Comparison of ENCODE assay signal across 8 cellular contexts in genomic region chr16:58464047-58464915, GRCh38. TPM values are rescaled to one million over a fixed set of nuclear protein-coding genes. Genes with fewer than 3 reads are reported as not detected.
A peak's percentile ranks its signal among the peaks of the same experiment; 100 is the strongest.
DNase-seq lines count a peak whose midpoint lies in the region; ATAC-seq and TF ChIP-seq lines count a peak whose summit lies in the region.

No MANE protein-coding gene starts in this region.

- intact Hi-C loops in activated B cell treated with CpG ODN at 0.5 μM for 24 hours (cut with micrococcal nuclease): loop anchor here (5.0 kb wide), 1 partner anchor 47 kb away; no protein-coding TSS in a partner anchor
- intact Hi-C loops in left ventricle myocardium inferior (cut with micrococcal nuclease): no loop called here

- ATAC-seq in activated B cell treated with CpG ODN at 0.5 μM for 24 hours (ENCODE audit: low read depth) (no peak), GM18909 (IDR thresholded peaks at IDR 0.05; ENCODE audit: poor library complexity, unreplicated experiment) (no peak)

- no peaks in the 10 kb centered on the region for H3K36me3 Mint-ChIP-seq in activated B cell treated with CpG ODN at 0.5 μM for 24 hours (ENCODE audit: low read depth)

- H3K4me1 ChIP-seq in left ventricle myocardium inferior (peaks cover 83% of the 10 kb centered on the region), skeletal muscle satellite cell (ENCODE audit: control insufficient read depth, insufficient read depth, low read length) (no peaks in the 10 kb centered on the region)

- peak overlapping the region; percentile 74 for H3K4me3 Mint-ChIP-seq in activated B cell treated with CpG ODN at 0.5 μM for 24 hours

- no peak overlapping the region for H3K27ac Mint-ChIP-seq in activated B cell treated with CpG ODN at 0.5 μM for 24 hours

- peaks cover 55% of the 10 kb centered on the region for H3K27me3 Mint-ChIP-seq in activated B cell treated with CpG ODN at 0.5 μM for 24 hours

- H3K9ac ChIP-seq in skeletal muscle satellite cell (ENCODE audit: low read depth, low read length): no peak overlapping the region

- peak; percentile 15 for DNase-seq in NCI-H345 (lab: John Stamatoyannopoulos, UW)
- no peak for DNase-seq in NCI-H345 treated with DMSO at 0.1 percent for 48 hours (lab: John Stamatoyannopoulos, UW; ENCODE audit: unreplicated experiment)
- no peak for DNase-seq in activated B cell treated with CpG ODN at 0.5 μM for 24 hours
- DNase-seq in left ventricle myocardium inferior: peak; percentile 53
- DNase-seq in SIG-M5 (lab: John Stamatoyannopoulos, UW): no peak
- no peak for DNase-seq in amniotic stem cell (lab: John Stamatoyannopoulos, UW)

- H3K36me3 ChIP-seq in left ventricle myocardium inferior (no peaks in the 10 kb centered on the region), skeletal muscle satellite cell (ENCODE audit: insufficient read depth, low read length) (no peaks in the 10 kb centered on the region)

- POLR2A ChIA-PET in activated B cell treated with CpG ODN at 0.5 μM for 24 hours (lab: Charles Lee): no interaction called here

- H3K4me1 Mint-ChIP-seq in activated B cell treated with CpG ODN at 0.5 μM for 24 hours: peaks cover 12% of the 10 kb centered on the region

- no peak for TF ChIP-seq CTCF in activated B cell treated with CpG ODN at 0.5 μM for 24 hours (IDR thresholded peaks at IDR 0.05)
- TF ChIP-seq CTCF in left ventricle myocardium inferior (IDR thresholded peaks at IDR 0.05; ENCODE audit: borderline replicate concordance): no peak

- no peaks in the 10 kb centered on the region for H3K9me3 ChIP-seq in left ventricle myocardium inferior (replicated peaks)
- H3K9me3 ChIP-seq in skeletal muscle satellite cell (replicated peaks; ENCODE audit: low read length): no peaks in the 10 kb centered on the region

- H3K27ac ChIP-seq in left ventricle myocardium inferior (replicated peaks): peak overlapping the region; percentile 93

- H3K4me3 ChIP-seq in left ventricle myocardium inferior (peak overlapping the region; percentile 79), skeletal muscle satellite cell (ENCODE audit: low read length) (no peak overlapping the region)

- H3K9me3 Mint-ChIP-seq in activated B cell treated with CpG ODN at 0.5 μM for 24 hours: no peaks in the 10 kb centered on the region

- peak overlapping the region; percentile 61 for H3K4me2 ChIP-seq in skeletal muscle satellite cell (ENCODE audit: low read length)

- H3K27me3 ChIP-seq in left ventricle myocardium inferior (ENCODE audit: low read depth): peaks cover 31% of the 10 kb centered on the region
- peaks cover 61% of the 10 kb centered on the region for H3K27me3 ChIP-seq in skeletal muscle satellite cell (ENCODE audit: control insufficient read depth, insufficient read depth, low read length)

- CTCF ChIA-PET in activated B cell treated with CpG ODN at 0.5 μM for 24 hours (lab: Charles Lee): no interaction called here

RNA-seq across cellular contexts. Expression of gene NDRG4, which starts 35.7 kb away (rescaled TPM):
- total RNA-seq in activated B cell treated with CpG ODN at 0.5 μM for 24 hours (1.8 and 2.0 TPM in 2 replicates), left ventricle myocardium inferior (763 TPM)
- total RNA-seq in skeletal muscle satellite cell (2012; rRNA removed): 5.8 and 8.3 TPM in 2 replicates

RNA-seq across cellular contexts. Expression of gene SETD6, which starts 51.0 kb away (rescaled TPM):
- total RNA-seq in activated B cell treated with CpG ODN at 0.5 μM for 24 hours (25.6 and 31.1 TPM in 2 replicates), left ventricle myocardium inferior (16.8 TPM)
- total RNA-seq in skeletal muscle satellite cell (2012; rRNA removed): 7.0 and 8.9 TPM in 2 replicates

Comparison
In these comparisons a context has a peak if more than half of its experiments do, and no peak if none do; other contexts are left out.
1. DNase-seq: peak in NCI-H345 (single experiment) and left ventricle myocardium inferior (single experiment); none in NCI-H345 treated with DMSO at 0.1 percent for 48 hours (single experiment), activated B cell treated with CpG ODN at 0.5 μM for 24 hours (single experiment), SIG-M5 (single experiment) and amniotic stem cell (single experiment).
2. RNA of gene NDRG4, which starts 35.7 kb away (total RNA-seq): 763 TPM in left ventricle myocardium inferior (single experiment); 1.8 to 2.0 TPM in activated B cell treated with CpG ODN at 0.5 μM for 24 hours; every median in the first group is over 100 times any median in the second.